Comparison of ENCODE assay signal across 26 cellular contexts in the genomic region with DNA sequence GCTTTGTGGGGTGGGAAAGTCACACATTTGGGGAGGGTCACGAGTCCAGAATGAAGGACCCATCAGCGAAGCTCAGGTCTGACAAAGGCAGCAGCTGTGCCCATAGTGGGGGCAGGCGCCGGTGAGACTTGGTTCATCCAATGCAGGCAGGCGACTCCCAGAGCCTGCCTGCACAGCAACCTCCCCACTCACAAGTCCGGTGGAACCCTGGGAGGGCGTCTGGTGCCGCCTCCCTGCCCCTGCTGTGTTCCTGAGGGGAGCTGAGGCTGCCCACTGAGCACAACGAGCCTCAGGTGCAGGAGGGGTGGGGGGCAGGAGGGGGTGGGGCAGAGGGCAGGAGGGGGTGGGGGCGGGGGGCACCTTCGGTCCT. TPM values are rescaled to one million over a fixed set of nuclear protein-coding genes. Genes with fewer than 3 reads are reported as not detected.
"Had no signal": no experiment of that assay in that cellular context is flagged by ENCODE, and none has a peak within 500 bp of the region (broad histone marks: within the 10 kb centered on the region; RNA-seq: fewer than 3 reads in every experiment).

No MANE protein-coding gene starts in this region.

- H3K27me3 ChIP-seq: MG63 had no signal

- H3K36me3 ChIP-seq: MG63 had no signal

- H3K9me3 ChIP-seq: MG63 had no signal

- H3K27ac Mint-ChIP-seq: activated CD8-positive, alpha-beta T cell treated with anti-CD3 and anti-CD28 coated beads, Interleukin-2, amount 10 ng/mL, durations not matched to agents 7 days and 5 days; activated naive CD4-positive, alpha-beta T cell treated with anti-CD3 and anti-CD28 coated beads, Interleukin-2, amount 50 U/mL, for 72 hours; activated naive CD8-positive, alpha-beta T cell treated with anti-CD3 and anti-CD28 coated beads, Interleukin-2, amount 50 U/mL, for 24 hours; brain; T-helper 1 cell treated with Interleukin-12 subunit alpha and Interleukin-12 subunit beta and Interleukin-4 antibody, amounts not matched to agents 30 μg/mL and 1 μg/mL, for 36 hours had no signal

- H3K4me3 ChIP-seq: MG63 had no signal

- H3K27ac ChIP-seq: RWPE1 had no signal

- H3K27me3 Mint-ChIP-seq: activated naive CD8-positive, alpha-beta T cell treated with anti-CD3 and anti-CD28 coated beads, Interleukin-2, amount 50 U/mL, for 24 hours; brain had no signal

- H3K4me3 Mint-ChIP-seq: activated CD8-positive, alpha-beta T cell treated with anti-CD3 and anti-CD28 coated beads, Interleukin-2, amount 10 ng/mL, durations not matched to agents 7 days and 5 days; activated naive CD8-positive, alpha-beta T cell treated with anti-CD3 and anti-CD28 coated beads, Interleukin-2, amount 50 U/mL, for 24 hours; brain; T-helper 1 cell treated with Interleukin-12 subunit alpha and Interleukin-12 subunit beta and Interleukin-4 antibody, amounts not matched to agents 30 μg/mL and 1 μg/mL, for 36 hours had no signal

- ATAC-seq: activated CD8-positive, alpha-beta T cell treated with anti-CD3 and anti-CD28 coated beads, Interleukin-2, amount 10 ng/mL, durations not matched to agents 7 days and 5 days; activated naive CD4-positive, alpha-beta T cell treated with anti-CD3 and anti-CD28 coated beads, Interleukin-2, amount 50 U/mL, for 72 hours; activated naive CD8-positive, alpha-beta T cell treated with anti-CD3 and anti-CD28 coated beads, Interleukin-2, amount 50 U/mL, for 24 hours; Panc1 had no signal

- H3K9me3 Mint-ChIP-seq: activated naive CD4-positive, alpha-beta T cell treated with anti-CD3 and anti-CD28 coated beads, Interleukin-2, amount 50 U/mL, for 72 hours; activated naive CD8-positive, alpha-beta T cell treated with anti-CD3 and anti-CD28 coated beads, Interleukin-2, amount 50 U/mL, for 24 hours; brain; T-helper 1 cell treated with Interleukin-12 subunit alpha and Interleukin-12 subunit beta and Interleukin-4 antibody, amounts not matched to agents 30 μg/mL and 1 μg/mL, for 36 hours had no signal

- H3K4me1 Mint-ChIP-seq: activated naive CD8-positive, alpha-beta T cell treated with anti-CD3 and anti-CD28 coated beads, Interleukin-2, amount 50 U/mL, for 24 hours; brain had no signal

- DNase-seq: activated CD4-positive, alpha-beta T cell treated with anti-CD3 and anti-CD28 coated beads for 48 hours; activated CD4-positive, alpha-beta T cell treated with anti-CD3 and anti-CD28 coated beads, Interleukin-2, amount 50 U/mL, for 4 hours; activated CD4-positive, CD25-positive, alpha-beta regulatory T cell treated with anti-CD3 and anti-CD28 coated beads, Interleukin-2, amount 50 U/mL, for 72 hours; activated CD8-positive, alpha-beta memory T cell treated with anti-CD3 and anti-CD28 coated beads, Interleukin-2, amount 50 U/mL, for 48 hours; activated CD8-positive, alpha-beta T cell treated with anti-CD3 and anti-CD28 coated beads, Interleukin-2, amount 10 ng/mL, durations not matched to agents 7 days and 5 days; activated naive CD8-positive, alpha-beta T cell treated with anti-CD3 and anti-CD28 coated beads, Interleukin-2, amount 50 U/mL, for 24 hours; activated T-cell treated with anti-CD3 and anti-CD28 coated beads, Interleukin-2, amount 50 U/mL, for 1 hour; amniotic stem cell; MG63; MV-4-11; NCI-H1105; NCI-H1436; NCI-H1694 treated with DMSO at 0.1 percent for 48 hours; NCI-H2029 treated with DMSO at 0.1 percent for 48 hours; NCI-H345; NCI-H510A; NCI-H526 treated with DMSO at 0.1 percent for 48 hours; NCI-H82; SHP77 treated with DMSO at 0.1 percent for 48 hours had no signal

RNA-seq across cellular contexts. Expression of gene DOK7, which starts 55.4 kb away (rescaled TPM):
- total RNA-seq: activated CD8-positive, alpha-beta T cell treated with anti-CD3 and anti-CD28 coated beads, Interleukin-2, amount 10 ng/mL, durations not matched to agents 7 days and 5 days; activated naive CD4-positive, alpha-beta T cell treated with anti-CD3 and anti-CD28 coated beads, Interleukin-2, amount 50 U/mL, for 72 hours; astrocyte; SK-MEL-5 had no signal
